Comparison of ENCODE assay signal across 1 cellular context in the genomic region with DNA sequence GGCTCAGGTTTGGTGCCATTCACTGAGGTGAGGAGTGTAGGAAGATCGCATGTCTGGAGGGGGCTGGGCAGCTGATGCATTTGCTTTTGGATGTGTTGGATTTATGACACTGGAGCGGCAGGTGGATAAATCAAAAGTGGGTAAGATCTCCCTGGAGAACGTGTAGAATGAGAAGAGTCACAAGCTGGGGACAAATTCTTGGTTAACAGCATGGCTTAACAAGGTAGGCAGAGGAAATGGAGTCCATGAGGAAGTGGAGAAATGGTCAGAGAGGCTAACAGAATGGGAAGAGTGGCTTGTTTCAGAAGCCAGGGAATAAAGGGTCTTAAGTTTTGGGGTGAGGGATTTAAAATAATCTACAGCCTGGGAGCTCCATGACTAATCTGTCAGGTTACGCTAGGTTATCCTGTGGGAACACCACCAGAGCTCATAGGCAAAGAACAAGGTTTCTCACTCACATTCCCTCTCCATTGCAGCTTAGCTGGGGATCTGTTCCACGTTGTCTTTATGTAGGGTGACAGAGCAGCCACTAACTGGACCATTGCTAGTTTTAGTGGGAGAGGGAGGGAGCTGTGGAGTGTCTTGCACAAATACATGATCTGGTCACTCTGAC.
A peak's percentile ranks its signal among the peaks of the same experiment; 100 is the strongest.
TF ChIP-seq lines count a peak whose summit lies in the region.

No MANE protein-coding gene starts in this region.

TF ChIP-seq in K562, 482 proteins besides CTCF, POLR2A, EP300 and RAD21:
- peak; percentile 61; the same call in 1 of the 2 replicates for TF ChIP-seq SUPT5H (IDR thresholded peaks at IDR 0.05)
- TF ChIP-seq POLR2G (IDR thresholded peaks at IDR 0.05; ENCODE audit: low read depth, low read length) = 0 out of 2 replicates have a peak, but pooled peaks have one; percentile 21
- no peak for TF ChIP-seq PHTF2 (CRISPR knock-in tag; IDR thresholded peaks at IDR 0.05)
